In the genomic region with DNA sequence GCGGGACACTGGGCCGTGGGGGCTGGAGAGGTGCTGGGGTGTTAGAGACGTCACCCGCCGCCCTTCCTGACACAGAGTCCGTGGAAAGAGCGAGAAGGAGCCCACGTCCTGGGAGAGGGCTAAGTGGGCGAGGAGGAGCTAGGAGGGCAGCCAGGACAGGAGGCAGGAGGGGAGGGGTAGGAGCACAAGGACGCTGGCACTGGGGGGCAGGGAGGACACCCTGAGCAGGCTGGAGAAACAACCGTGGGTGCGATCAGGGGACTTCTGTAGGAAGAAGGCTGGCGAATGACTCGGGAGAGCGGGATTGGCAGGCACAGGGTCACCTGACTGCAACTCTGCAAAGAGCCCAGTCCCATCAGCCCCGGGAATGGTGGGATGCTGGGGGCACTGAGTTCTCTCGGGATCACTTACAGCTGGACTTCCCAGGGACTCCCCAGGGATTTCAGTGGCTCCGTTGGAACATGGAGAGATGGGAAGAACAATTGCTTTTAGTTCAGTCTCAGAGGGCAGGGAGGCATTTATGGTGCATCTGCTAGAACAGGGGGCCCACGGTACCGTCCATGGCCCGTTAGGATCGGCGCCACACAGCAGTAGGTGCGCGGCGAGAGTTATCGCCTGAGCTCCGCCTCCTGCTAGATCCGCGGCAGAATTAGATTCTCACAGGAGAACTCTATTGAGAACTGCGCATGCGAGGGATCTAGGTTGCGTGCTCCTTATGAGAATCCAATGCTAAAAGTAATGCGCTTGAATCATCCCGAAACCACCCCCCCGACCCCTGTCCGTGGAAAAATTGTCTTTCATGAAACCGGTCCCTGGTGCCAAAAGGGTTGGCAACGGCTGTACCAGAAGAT, we compare ENCODE assay signal across 2 cellular contexts.
A peak's percentile ranks its signal among the peaks of the same experiment; 100 is the strongest.
TF ChIP-seq lines count a peak whose summit lies in the region.

No MANE protein-coding gene starts in this region.

TF ChIP-seq in A549, 52 proteins besides CTCF, POLR2A, EP300 and RAD21:
- TF ChIP-seq USF2 (IDR thresholded peaks at IDR 0.05) (peak; percentile 69), BCL3 (IDR thresholded peaks at IDR 0.05) (0 out of 3 replicates have a peak, but pooled peaks have one; percentile 33), JUNB (IDR thresholded peaks at IDR 0.05) (no peak)
TF ChIP-seq in A549: peak in this region for 2.

TF ChIP-seq in GM23338, 12 proteins besides CTCF, POLR2A, EP300 and RAD21:
- TF ChIP-seq ZNF331 (CRISPR knock-in tag; IDR thresholded peaks at IDR 0.05; ENCODE audit: low read depth): no peak
- no peak for TF ChIP-seq JUNB (IDR thresholded peaks at IDR 0.05; ENCODE audit: unreplicated experiment)
- TF ChIP-seq, protein P1, sequence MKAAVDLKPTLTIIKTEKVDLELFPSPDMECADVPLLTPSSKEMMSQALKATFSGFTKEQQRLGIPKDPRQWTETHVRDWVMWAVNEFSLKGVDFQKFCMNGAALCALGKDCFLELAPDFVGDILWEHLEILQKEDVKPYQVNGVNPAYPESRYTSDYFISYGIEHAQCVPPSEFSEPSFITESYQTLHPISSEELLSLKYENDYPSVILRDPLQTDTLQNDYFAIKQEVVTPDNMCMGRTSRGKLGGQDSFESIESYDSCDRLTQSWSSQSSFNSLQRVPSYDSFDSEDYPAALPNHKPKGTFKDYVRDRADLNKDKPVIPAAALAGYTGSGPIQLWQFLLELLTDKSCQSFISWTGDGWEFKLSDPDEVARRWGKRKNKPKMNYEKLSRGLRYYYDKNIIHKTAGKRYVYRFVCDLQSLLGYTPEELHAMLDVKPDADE (IDR thresholded peaks at IDR 0.05): no peak
- no peak for TF ChIP-seq POLR2AphosphoS5 (IDR thresholded peaks at IDR 0.05; ENCODE audit: low read depth)
- TF ChIP-seq NANOG (IDR thresholded peaks at IDR 0.05; ENCODE audit: borderline replicate concordance): no peak
- TF ChIP-seq REST (IDR thresholded peaks at IDR 0.05; ENCODE audit: unreplicated experiment): no peak
- no peak for TF ChIP-seq ZNF114 (CRISPR knock-in tag; IDR thresholded peaks at IDR 0.05)
- TF ChIP-seq CREB1 (CRISPR knock-in tag; IDR thresholded peaks at IDR 0.05; ENCODE audit: low read depth): no peak
- TF ChIP-seq STAT1 (IDR thresholded peaks at IDR 0.05; ENCODE audit: unreplicated experiment): no peak
- TF ChIP-seq EZH2 (IDR thresholded peaks at IDR 0.05; ENCODE audit: low read depth, unreplicated experiment): no peak
- no peak for TF ChIP-seq EZH2phosphoT487 (IDR thresholded peaks at IDR 0.05; ENCODE audit: unreplicated experiment)
